In the genomic region with DNA sequence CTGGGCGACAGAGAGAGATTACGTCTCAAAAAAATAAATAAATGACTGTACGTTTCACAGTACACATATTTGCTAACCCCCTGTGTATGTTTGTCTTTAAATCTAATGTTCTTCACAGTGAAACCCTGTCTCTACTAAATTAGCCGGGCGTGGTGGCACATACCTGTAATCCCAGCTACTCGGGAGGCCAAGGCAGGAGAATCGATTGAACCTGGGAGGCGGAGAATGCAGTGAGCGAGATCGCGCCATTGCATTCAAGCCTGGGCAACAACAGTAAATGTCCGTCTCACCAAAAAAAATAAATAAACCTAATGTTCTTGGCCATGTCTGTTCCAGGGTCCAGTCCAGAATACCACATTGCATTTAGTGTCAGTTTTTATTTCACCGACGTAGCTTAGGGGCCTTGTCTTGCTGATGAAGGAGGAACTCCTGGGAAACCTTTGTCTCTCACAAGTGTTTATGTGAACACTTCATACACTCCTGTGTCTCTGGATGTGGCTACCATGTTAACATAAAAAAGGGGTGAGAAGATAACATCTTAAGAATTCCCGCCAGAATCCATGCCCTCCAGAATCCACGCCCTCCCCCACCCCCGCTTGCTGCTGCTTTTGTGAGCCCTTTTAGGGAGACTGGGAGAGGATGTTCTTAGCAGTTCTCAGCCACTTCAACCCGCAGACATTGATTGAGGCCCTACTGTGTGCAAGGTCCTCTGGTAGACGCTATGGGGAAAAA, we compare ENCODE assay signal across 2 cellular contexts.
TF ChIP-seq lines count a peak whose summit lies in the region.

No MANE protein-coding gene starts in this region.

TF ChIP-seq in HepG2, 621 proteins besides CTCF, POLR2A, EP300 and RAD21:
- TF ChIP-seq, protein P1, sequence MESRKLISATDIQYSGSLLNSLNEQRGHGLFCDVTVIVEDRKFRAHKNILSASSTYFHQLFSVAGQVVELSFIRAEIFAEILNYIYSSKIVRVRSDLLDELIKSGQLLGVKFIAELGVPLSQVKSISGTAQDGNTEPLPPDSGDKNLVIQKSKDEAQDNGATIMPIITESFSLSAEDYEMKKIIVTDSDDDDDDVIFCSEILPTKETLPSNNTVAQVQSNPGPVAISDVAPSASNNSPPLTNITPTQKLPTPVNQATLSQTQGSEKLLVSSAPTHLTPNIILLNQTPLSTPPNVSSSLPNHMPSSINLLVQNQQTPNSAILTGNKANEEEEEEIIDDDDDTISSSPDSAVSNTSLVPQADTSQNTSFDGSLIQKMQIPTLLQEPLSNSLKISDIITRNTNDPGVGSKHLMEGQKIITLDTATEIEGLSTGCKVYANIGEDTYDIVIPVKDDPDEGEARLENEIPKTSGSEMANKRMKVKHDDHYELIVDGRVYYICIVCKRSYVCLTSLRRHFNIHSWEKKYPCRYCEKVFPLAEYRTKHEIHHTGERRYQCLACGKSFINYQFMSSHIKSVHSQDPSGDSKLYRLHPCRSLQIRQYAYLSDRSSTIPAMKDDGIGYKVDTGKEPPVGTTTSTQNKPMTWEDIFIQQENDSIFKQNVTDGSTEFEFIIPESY (CRISPR knock-in tag; IDR thresholded peaks at IDR 0.05) = peak; percentile 62
- TF ChIP-seq ZNF460 (CRISPR knock-in tag; IDR thresholded peaks at IDR 0.05; ENCODE audit: borderline replicate concordance) (peak; percentile 79), ZNF768 (CRISPR knock-in tag; IDR thresholded peaks at IDR 0.05) (no peak), KDM3A (CRISPR knock-in tag; IDR thresholded peaks at IDR 0.05; ENCODE audit: low read depth) (no peak), KDM4B (CRISPR knock-in tag; IDR thresholded peaks at IDR 0.05) (no peak)

TF ChIP-seq in H1, 55 proteins besides CTCF, POLR2A, EP300 and RAD21:
- TF ChIP-seq RBBP5 (IDR thresholded peaks at IDR 0.05; ENCODE audit: borderline replicate concordance, low read depth, low read length) = no peak
- TF ChIP-seq, protein P2, sequence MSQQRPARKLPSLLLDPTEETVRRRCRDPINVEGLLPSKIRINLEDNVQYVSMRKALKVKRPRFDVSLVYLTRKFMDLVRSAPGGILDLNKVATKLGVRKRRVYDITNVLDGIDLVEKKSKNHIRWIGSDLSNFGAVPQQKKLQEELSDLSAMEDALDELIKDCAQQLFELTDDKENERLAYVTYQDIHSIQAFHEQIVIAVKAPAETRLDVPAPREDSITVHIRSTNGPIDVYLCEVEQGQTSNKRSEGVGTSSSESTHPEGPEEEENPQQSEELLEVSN (IDR thresholded peaks at IDR 0.05) = peak; percentile 64; the same call in 1 of the 2 replicates
- no peak for TF ChIP-seq ZNF274 (IDR thresholded peaks at IDR 0.05; ENCODE audit: borderline replicate concordance, extremely low read depth, low read length)
- TF ChIP-seq YY1 (IDR thresholded peaks at IDR 0.05; ENCODE audit: low read depth, low read length) = no peak
- TF ChIP-seq, protein P3, sequence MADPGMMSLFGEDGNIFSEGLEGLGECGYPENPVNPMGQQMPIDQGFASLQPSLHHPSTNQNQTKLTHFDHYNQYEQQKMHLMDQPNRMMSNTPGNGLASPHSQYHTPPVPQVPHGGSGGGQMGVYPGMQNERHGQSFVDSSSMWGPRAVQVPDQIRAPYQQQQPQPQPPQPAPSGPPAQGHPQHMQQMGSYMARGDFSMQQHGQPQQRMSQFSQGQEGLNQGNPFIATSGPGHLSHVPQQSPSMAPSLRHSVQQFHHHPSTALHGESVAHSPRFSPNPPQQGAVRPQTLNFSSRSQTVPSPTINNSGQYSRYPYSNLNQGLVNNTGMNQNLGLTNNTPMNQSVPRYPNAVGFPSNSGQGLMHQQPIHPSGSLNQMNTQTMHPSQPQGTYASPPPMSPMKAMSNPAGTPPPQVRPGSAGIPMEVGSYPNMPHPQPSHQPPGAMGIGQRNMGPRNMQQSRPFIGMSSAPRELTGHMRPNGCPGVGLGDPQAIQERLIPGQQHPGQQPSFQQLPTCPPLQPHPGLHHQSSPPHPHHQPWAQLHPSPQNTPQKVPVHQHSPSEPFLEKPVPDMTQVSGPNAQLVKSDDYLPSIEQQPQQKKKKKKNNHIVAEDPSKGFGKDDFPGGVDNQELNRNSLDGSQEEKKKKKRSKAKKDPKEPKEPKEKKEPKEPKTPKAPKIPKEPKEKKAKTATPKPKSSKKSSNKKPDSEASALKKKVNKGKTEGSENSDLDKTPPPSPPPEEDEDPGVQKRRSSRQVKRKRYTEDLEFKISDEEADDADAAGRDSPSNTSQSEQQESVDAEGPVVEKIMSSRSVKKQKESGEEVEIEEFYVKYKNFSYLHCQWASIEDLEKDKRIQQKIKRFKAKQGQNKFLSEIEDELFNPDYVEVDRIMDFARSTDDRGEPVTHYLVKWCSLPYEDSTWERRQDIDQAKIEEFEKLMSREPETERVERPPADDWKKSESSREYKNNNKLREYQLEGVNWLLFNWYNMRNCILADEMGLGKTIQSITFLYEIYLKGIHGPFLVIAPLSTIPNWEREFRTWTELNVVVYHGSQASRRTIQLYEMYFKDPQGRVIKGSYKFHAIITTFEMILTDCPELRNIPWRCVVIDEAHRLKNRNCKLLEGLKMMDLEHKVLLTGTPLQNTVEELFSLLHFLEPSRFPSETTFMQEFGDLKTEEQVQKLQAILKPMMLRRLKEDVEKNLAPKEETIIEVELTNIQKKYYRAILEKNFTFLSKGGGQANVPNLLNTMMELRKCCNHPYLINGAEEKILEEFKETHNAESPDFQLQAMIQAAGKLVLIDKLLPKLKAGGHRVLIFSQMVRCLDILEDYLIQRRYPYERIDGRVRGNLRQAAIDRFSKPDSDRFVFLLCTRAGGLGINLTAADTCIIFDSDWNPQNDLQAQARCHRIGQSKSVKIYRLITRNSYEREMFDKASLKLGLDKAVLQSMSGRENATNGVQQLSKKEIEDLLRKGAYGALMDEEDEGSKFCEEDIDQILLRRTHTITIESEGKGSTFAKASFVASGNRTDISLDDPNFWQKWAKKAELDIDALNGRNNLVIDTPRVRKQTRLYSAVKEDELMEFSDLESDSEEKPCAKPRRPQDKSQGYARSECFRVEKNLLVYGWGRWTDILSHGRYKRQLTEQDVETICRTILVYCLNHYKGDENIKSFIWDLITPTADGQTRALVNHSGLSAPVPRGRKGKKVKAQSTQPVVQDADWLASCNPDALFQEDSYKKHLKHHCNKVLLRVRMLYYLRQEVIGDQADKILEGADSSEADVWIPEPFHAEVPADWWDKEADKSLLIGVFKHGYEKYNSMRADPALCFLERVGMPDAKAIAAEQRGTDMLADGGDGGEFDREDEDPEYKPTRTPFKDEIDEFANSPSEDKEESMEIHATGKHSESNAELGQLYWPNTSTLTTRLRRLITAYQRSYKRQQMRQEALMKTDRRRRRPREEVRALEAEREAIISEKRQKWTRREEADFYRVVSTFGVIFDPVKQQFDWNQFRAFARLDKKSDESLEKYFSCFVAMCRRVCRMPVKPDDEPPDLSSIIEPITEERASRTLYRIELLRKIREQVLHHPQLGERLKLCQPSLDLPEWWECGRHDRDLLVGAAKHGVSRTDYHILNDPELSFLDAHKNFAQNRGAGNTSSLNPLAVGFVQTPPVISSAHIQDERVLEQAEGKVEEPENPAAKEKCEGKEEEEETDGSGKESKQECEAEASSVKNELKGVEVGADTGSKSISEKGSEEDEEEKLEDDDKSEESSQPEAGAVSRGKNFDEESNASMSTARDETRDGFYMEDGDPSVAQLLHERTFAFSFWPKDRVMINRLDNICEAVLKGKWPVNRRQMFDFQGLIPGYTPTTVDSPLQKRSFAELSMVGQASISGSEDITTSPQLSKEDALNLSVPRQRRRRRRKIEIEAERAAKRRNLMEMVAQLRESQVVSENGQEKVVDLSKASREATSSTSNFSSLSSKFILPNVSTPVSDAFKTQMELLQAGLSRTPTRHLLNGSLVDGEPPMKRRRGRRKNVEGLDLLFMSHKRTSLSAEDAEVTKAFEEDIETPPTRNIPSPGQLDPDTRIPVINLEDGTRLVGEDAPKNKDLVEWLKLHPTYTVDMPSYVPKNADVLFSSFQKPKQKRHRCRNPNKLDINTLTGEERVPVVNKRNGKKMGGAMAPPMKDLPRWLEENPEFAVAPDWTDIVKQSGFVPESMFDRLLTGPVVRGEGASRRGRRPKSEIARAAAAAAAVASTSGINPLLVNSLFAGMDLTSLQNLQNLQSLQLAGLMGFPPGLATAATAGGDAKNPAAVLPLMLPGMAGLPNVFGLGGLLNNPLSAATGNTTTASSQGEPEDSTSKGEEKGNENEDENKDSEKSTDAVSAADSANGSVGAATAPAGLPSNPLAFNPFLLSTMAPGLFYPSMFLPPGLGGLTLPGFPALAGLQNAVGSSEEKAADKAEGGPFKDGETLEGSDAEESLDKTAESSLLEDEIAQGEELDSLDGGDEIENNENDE (IDR thresholded peaks at IDR 0.05; ENCODE audit: insufficient replicate concordance, low read length) = no peak
- TF ChIP-seq TCF12 (IDR thresholded peaks at IDR 0.05; ENCODE audit: low read depth, low read length) = no peak
- TF ChIP-seq EGR1 (IDR thresholded peaks at IDR 0.05; ENCODE audit: borderline replicate concordance, low read depth, low read length) = no peak
- no peak for TF ChIP-seq ASH2L (IDR thresholded peaks at IDR 0.05; ENCODE audit: low read length)
- no peak for TF ChIP-seq KDM1A (IDR thresholded peaks at IDR 0.05; ENCODE audit: borderline replicate concordance, low read length)
TF ChIP-seq in H1: peak in this region for 1.
